In genomic region chr2:165369131-165369935, GRCh38 we compare ENCODE assay signal across 1 cellular context.
TF ChIP-seq lines count a peak whose summit lies in the region.

No MANE protein-coding gene starts in this region.

TF ChIP-seq in endothelial cell of umbilical vein, 7 proteins besides CTCF, POLR2A, EP300 and RAD21 (continued from another document):
- TF ChIP-seq POLR2AphosphoS5 (IDR thresholded peaks at IDR 0.05; ENCODE audit: insufficient read depth, low read depth, low read length): no peak
- TF ChIP-seq EZH2 (IDR thresholded peaks at IDR 0.05; ENCODE audit: borderline replicate concordance, low read depth, low read length, severe bottlenecking): no peak
- no peak for TF ChIP-seq MYC (IDR thresholded peaks at IDR 0.05; ENCODE audit: low read depth, low read length)
- TF ChIP-seq MAX (IDR thresholded peaks at IDR 0.05; ENCODE audit: insufficient read depth, insufficient read length): no peak
- no peak for TF ChIP-seq FOS (IDR thresholded peaks at IDR 0.05; ENCODE audit: borderline replicate concordance, insufficient read depth, low read length)
- TF ChIP-seq GATA2 (IDR thresholded peaks at IDR 0.05; ENCODE audit: insufficient read depth, insufficient read length, low read depth, low read length): no peak
TF ChIP-seq in endothelial cell of umbilical vein: peak in this region for 0.
